In the genomic region with DNA sequence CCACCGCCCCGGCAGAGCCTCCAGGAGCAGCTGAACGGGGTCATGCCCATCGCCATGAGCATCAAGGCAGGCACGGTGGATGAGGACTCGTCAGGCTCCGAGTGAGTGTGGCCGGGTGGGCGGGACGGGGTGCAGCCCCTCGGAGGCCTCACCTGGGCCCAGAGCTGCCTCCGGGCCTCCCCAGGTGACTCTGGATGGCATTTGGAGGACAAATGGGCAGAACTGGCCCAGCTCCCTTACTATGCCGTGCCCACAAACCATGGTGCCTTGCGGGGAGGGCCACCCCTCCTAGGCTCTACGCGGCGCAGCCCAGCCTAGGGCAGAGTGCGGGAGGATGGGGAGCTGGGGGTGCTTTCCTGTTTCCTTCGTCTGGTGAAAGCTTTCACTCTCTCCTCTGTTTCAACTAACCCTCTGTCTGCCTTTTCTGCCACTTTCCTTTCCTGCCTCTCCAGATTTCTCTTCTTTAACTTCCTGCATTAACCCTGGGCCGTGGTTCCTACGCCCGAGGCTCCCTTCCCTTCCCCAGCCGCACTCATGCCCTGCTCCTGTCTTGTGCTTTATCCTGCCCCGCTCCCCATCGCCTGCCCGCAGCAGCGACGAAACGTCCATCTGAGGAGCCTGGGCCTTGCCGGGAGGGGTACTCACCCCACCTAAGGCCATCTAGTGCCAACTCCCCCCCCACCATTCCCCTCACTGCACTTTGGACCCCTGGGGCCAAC, we compare ENCODE assay signal across 13 cellular contexts. TPM values are rescaled to one million over a fixed set of nuclear protein-coding genes. Genes with fewer than 3 reads are reported as not detected.
A peak's percentile ranks its signal among the peaks of the same experiment; 100 is the strongest.
DNase-seq lines count a peak whose midpoint lies in the region; ATAC-seq and TF ChIP-seq lines count a peak whose summit lies in the region.
"Had no signal": no experiment of that assay in that cellular context is flagged by ENCODE, and none has a peak within 500 bp of the region (broad histone marks: within the 10 kb centered on the region; RNA-seq: fewer than 3 reads in every experiment).

No MANE protein-coding gene starts in this region.

- H3K27me3 Mint-ChIP-seq in mesothelial cell of epicardium (ENCODE audit: low read depth) = no peaks in the 10 kb centered on the region
- H3K27me3 Mint-ChIP-seq in type B pancreatic cell = no peaks in the 10 kb centered on the region
- H3K27me3 Mint-ChIP-seq in CD8-positive, alpha-beta memory T cell = peaks cover 0 to 2% of the 10 kb centered on the region in 2 donors
- H3K27me3 Mint-ChIP-seq in CD8-positive, alpha-beta T cell (ENCODE audit: low read depth) = no peaks in the 10 kb centered on the region

- intact Hi-C loops in dorsolateral prefrontal cortex (cut with DNase I) = loop anchor here in 1 of 2 donors (5.0 kb wide), 1 partner anchor 39 kb away; no protein-coding TSS in a partner anchor
- intact Hi-C loops in CD8-positive, alpha-beta T cell (cut with DNase I, micrococcal nuclease) = no loop called here

- no peaks in the 10 kb centered on the region for H3K9me3 Mint-ChIP-seq in mesothelial cell of epicardium
- no peaks in the 10 kb centered on the region for H3K9me3 Mint-ChIP-seq in type B pancreatic cell
- H3K9me3 Mint-ChIP-seq in CD8-positive, alpha-beta memory T cell = no peaks in the 10 kb centered on the region
- no peaks in the 10 kb centered on the region for H3K9me3 Mint-ChIP-seq in CD8-positive, alpha-beta T cell
- H3K9me3 Mint-ChIP-seq: T-helper 1 cell treated with Interleukin-12 subunit alpha and Interleukin-12 subunit beta and Interleukin-4 antibody, amounts not matched to agents 30 μg/mL and 1 μg/mL, for 36 hours had no signal

- CTCF ChIA-PET in CD8-positive, alpha-beta memory T cell (lab: Charles Lee) = no interaction called here
- CTCF ChIA-PET in CD8-positive, alpha-beta T cell (lab: Charles Lee) = interaction anchor here (1.0 to 1.5 kb wide), 2 partner anchors 11 to 125 kb away, joined by 3 to 4 read pairs; no protein-coding TSS in a partner anchor

- POLR2A ChIA-PET in CD8-positive, alpha-beta memory T cell (lab: Charles Lee) = no interaction called here
- POLR2A ChIA-PET in CD8-positive, alpha-beta T cell (lab: Charles Lee) = interaction anchor here (0.5 to 1.0 kb wide), 2 partner anchors 10 to 117 kb away, joined by 3 to 4 read pairs; a partner anchor contains a TSS

- TF ChIP-seq CTCF in dorsolateral prefrontal cortex (IDR thresholded peaks at IDR 0.05 in 54 of 56, conservative IDR thresholded peaks at IDR 0.05 in 2 of 56; ENCODE audit: low read depth in 1 of 56, partially characterized antibody in 56 of 56) (no peak), mesothelial cell of epicardium (IDR thresholded peaks at IDR 0.05; ENCODE audit: unreplicated experiment) (no peak), type B pancreatic cell (conservative IDR thresholded peaks at IDR 0.05) (no peak)
- TF ChIP-seq CTCF in CD8-positive, alpha-beta T cell (IDR thresholded peaks at IDR 0.05) = no peak

- H3K36me3 ChIP-seq in CD8-positive, alpha-beta memory T cell (ENCODE audit: insufficient read depth, low read length) = no peaks in the 10 kb centered on the region
- H3K36me3 ChIP-seq in CD8-positive, alpha-beta T cell (ENCODE audit: insufficient read depth, low read length) = no peaks in the 10 kb centered on the region

- H3K4me3 Mint-ChIP-seq in mesothelial cell of epicardium = peak overlapping the region; percentile 18
- peak overlapping the region; percentile 85 for H3K4me3 Mint-ChIP-seq in type B pancreatic cell
- H3K4me3 Mint-ChIP-seq in CD8-positive, alpha-beta memory T cell = no peak overlapping the region
- no peak overlapping the region for H3K4me3 Mint-ChIP-seq in CD8-positive, alpha-beta T cell
- H3K4me3 Mint-ChIP-seq: T-helper 1 cell treated with Interleukin-12 subunit alpha and Interleukin-12 subunit beta and Interleukin-4 antibody, amounts not matched to agents 30 μg/mL and 1 μg/mL, for 36 hours had no signal

- no peaks in the 10 kb centered on the region for H3K9me3 ChIP-seq in CD8-positive, alpha-beta memory T cell (ENCODE audit: low read length)
- H3K9me3 ChIP-seq in CD8-positive, alpha-beta T cell (ENCODE audit: low read length) = no peaks in the 10 kb centered on the region

- no peaks in the 10 kb centered on the region for H3K27me3 ChIP-seq in dorsolateral prefrontal cortex
- H3K27me3 ChIP-seq in CD8-positive, alpha-beta memory T cell (ENCODE audit: insufficient read depth, low read length, poor library complexity, severe bottlenecking) = no peaks in the 10 kb centered on the region
- no peaks in the 10 kb centered on the region for H3K27me3 ChIP-seq in CD8-positive, alpha-beta T cell (ENCODE audit: insufficient read depth, low read length)
- H3K27me3 ChIP-seq: brain microvascular endothelial cell had no signal

- H3K27ac ChIP-seq in dorsolateral prefrontal cortex = peak overlapping the region in 58 of 59 donors; percentile 33 to 100 (median 93)
- H3K27ac ChIP-seq in CD8-positive, alpha-beta memory T cell (ENCODE audit: low read depth, low read length) = no peak overlapping the region
- no peak overlapping the region for H3K27ac ChIP-seq in CD8-positive, alpha-beta T cell (ENCODE audit: low read depth, low read length)
- H3K27ac ChIP-seq: brain microvascular endothelial cell had no signal

- ATAC-seq in CD8-positive, alpha-beta T cell = no peak

- H3K4me1 ChIP-seq in CD8-positive, alpha-beta memory T cell (ENCODE audit: insufficient read depth, low read length) = peaks cover 4% of the 10 kb centered on the region
- H3K4me1 ChIP-seq in CD8-positive, alpha-beta T cell (ENCODE audit: insufficient read depth, low read length) = peaks cover 4% of the 10 kb centered on the region

- H3K4me1 Mint-ChIP-seq in mesothelial cell of epicardium = peaks cover 41% of the 10 kb centered on the region
- H3K4me1 Mint-ChIP-seq in type B pancreatic cell (ENCODE audit: unreplicated experiment) = peaks cover 27% of the 10 kb centered on the region
- H3K4me1 Mint-ChIP-seq in CD8-positive, alpha-beta memory T cell = peaks cover 4 to 5% (median 4%) of the 10 kb centered on the region in 3 donors
- no peaks in the 10 kb centered on the region for H3K4me1 Mint-ChIP-seq in CD8-positive, alpha-beta T cell (ENCODE audit: low read depth)

- DNase-seq in activated effector memory CD4-positive, alpha-beta T cell treated with anti-CD3 and anti-CD28 coated beads, Interleukin-2, amount 50 U/mL, for 16 hours = peak; percentile 41
- no peak for DNase-seq in activated effector memory CD4-positive, alpha-beta T cell treated with Interleukin-2 at 50 U/mL for 16 hours
- DNase-seq in dorsolateral prefrontal cortex (peak in 2 of 10 donors; percentile 33 to 38), mesothelial cell of epicardium (ENCODE audit: low spot score in 2 of 2, unreplicated experiment in 2 of 2) (no peak), type B pancreatic cell (ENCODE audit: extremely low spot score, unreplicated experiment) (no peak)
- DNase-seq in CD8-positive, alpha-beta memory T cell = no peak
- DNase-seq in stimulated activated CD4-positive, alpha-beta T cell treated with anti-CD3 and anti-CD28 coated beads, Interleukin-4, amount 100 ng/mL, for 24 hours = no peak
- no peak for DNase-seq in CD8-positive, alpha-beta T cell
- DNase-seq: activated CD4-positive, alpha-beta T cell treated with anti-CD3 and anti-CD28 coated beads, Interleukin-2, amount 50 U/mL, for 1 hour; brain microvascular endothelial cell had no signal

- peak overlapping the region; percentile 28 for H3K27ac Mint-ChIP-seq in mesothelial cell of epicardium
- peak overlapping the region; percentile 92 for H3K27ac Mint-ChIP-seq in type B pancreatic cell
- H3K27ac Mint-ChIP-seq in CD8-positive, alpha-beta memory T cell = peak overlapping the region in 1 of 8 donors; percentile 37
- no peak overlapping the region for H3K27ac Mint-ChIP-seq in CD8-positive, alpha-beta T cell
- H3K27ac Mint-ChIP-seq: T-helper 1 cell treated with Interleukin-12 subunit alpha and Interleukin-12 subunit beta and Interleukin-4 antibody, amounts not matched to agents 30 μg/mL and 1 μg/mL, for 36 hours had no signal

- H3K4me3 ChIP-seq in dorsolateral prefrontal cortex = no peak overlapping the region
- H3K4me3 ChIP-seq in CD8-positive, alpha-beta memory T cell (ENCODE audit: low read length) = no peak overlapping the region
- no peak overlapping the region for H3K4me3 ChIP-seq in CD8-positive, alpha-beta T cell (ENCODE audit: low read depth, low read length)

- H3K36me3 Mint-ChIP-seq in mesothelial cell of epicardium (peaks cover 9% of the 10 kb centered on the region), type B pancreatic cell (peaks cover 6% of the 10 kb centered on the region)
- peaks cover 0 to 2% (median 0%) of the 10 kb centered on the region in 3 donors for H3K36me3 Mint-ChIP-seq in CD8-positive, alpha-beta memory T cell
- peaks cover 5% of the 10 kb centered on the region for H3K36me3 Mint-ChIP-seq in CD8-positive, alpha-beta T cell

RNA-seq across cellular contexts. Expression of a gene that starts 9.2 kb away (rescaled TPM):
- 100 to 1,000 TPM in 19 of 120 experiments, 10 to 100 TPM in 101; 52.9 to 176 (median 79.2) TPM for total RNA-seq in dorsolateral prefrontal cortex
- 15.8 to 18.3 TPM (median 17.6 TPM) in 3 replicates for total RNA-seq in mesothelial cell of epicardium
- 10.3 and 46.2 TPM in 2 replicates for total RNA-seq in type B pancreatic cell (ENCODE audit: low replicate concordance)
- 1 to 10 TPM; 5.4 to 5.8 TPM for total RNA-seq in CD8-positive, alpha-beta memory T cell
- polyA plus RNA-seq in CD8-positive, alpha-beta memory T cell = 0.59 TPM
- total RNA-seq in CD8-positive, alpha-beta T cell = not detected

RNA-seq across cellular contexts. Expression of a gene that starts 24.4 kb away (rescaled TPM):
- total RNA-seq in dorsolateral prefrontal cortex (100 to 1,000 TPM; 115 to 213 (median 171) TPM), mesothelial cell of epicardium (24.9 to 27.1 TPM (median 25.0 TPM) in 3 replicates), type B pancreatic cell (ENCODE audit: low replicate concordance) (23.4 and 35.5 TPM in 2 replicates)
- 1 to 10 TPM; 2.7 to 2.8 TPM for total RNA-seq in CD8-positive, alpha-beta memory T cell
- polyA plus RNA-seq in CD8-positive, alpha-beta memory T cell = 0.77 TPM
- total RNA-seq in CD8-positive, alpha-beta T cell = 1 to 10 TPM; 3.8 TPM

RNA-seq across cellular contexts. Expression of a gene that starts 33.1 kb away (rescaled TPM):
- total RNA-seq in dorsolateral prefrontal cortex (10 to 100 TPM in 14 of 120 experiments, 1 to 10 TPM in 106; 1.9 to 14.4 (median 6.7) TPM), mesothelial cell of epicardium (not detected in 3 replicates), type B pancreatic cell (ENCODE audit: low replicate concordance) (0.48 and 0.60 TPM in 2 replicates)
- total RNA-seq in CD8-positive, alpha-beta memory T cell = not detected
- not detected for polyA plus RNA-seq in CD8-positive, alpha-beta memory T cell
- not detected for total RNA-seq in CD8-positive, alpha-beta T cell
- total RNA-seq: A172, myocyte had no signal

Comparison
In these comparisons a context has a peak if more than half of its experiments do, and no peak if none do; other contexts are left out.
1. H3K27ac ChIP-seq: peak in dorsolateral prefrontal cortex (58 of 59); none in CD8-positive, alpha-beta memory T cell (single experiment) and CD8-positive, alpha-beta T cell (single experiment).
2. H3K4me3 Mint-ChIP-seq: peak in mesothelial cell of epicardium (single experiment) and type B pancreatic cell (single experiment); none in CD8-positive, alpha-beta memory T cell (0 of 7) and CD8-positive, alpha-beta T cell (single experiment).